ENCODE assay signal across 18 cellular contexts in the genomic region with DNA sequence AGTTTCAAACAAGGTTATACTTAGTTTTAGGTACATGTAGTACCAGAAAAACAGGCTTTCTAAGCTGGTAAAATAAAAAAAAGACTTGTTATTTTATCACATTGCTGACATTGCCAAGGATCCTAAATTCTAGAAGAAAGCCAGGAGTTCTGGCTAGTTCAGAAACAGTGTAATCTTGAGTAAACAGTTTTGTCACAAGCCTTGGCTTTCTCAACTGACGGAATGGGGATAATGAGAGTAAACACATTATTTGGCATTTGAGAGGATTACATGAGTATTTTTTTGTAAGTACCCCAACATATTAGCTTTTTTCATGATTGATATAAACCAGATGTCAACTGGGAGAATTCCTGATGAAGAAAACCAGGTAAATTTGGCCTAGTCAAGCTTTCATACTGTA.
"Had no signal": no experiment of that assay in that cellular context is flagged by ENCODE, and none has a peak within 500 bp of the region (broad histone marks: within the 10 kb centered on the region; RNA-seq: fewer than 3 reads in every experiment).

No MANE protein-coding gene starts in this region.

- H3K4me3 ChIP-seq: coronary artery, lower lobe of right lung, spleen, tibial artery had no signal

- H3K9me3 ChIP-seq: lower lobe of right lung, spleen, tibial artery had no signal

- ATAC-seq: activated CD4-positive, CD25-positive, alpha-beta regulatory T cell treated with anti-CD3 and anti-CD28 coated beads, Interleukin-2, amount 50 U/mL, for 24 hours; activated CD8-positive, alpha-beta T cell treated with anti-CD3 and anti-CD28 coated beads for 36 hours; lower lobe of right lung; naive thymus-derived CD4-positive, alpha-beta T cell; T-cell had no signal

- H3K27ac ChIP-seq: brain microvascular endothelial cell, coronary artery, lower lobe of right lung, spleen, tibial artery, VCaP had no signal

- DNase-seq: activated CD4-positive, alpha-beta T cell treated with anti-CD3 and anti-CD28 coated beads, Interleukin-2, amount 10 ng/mL, durations not matched to agents 7 days and 5 days; activated CD8-positive, alpha-beta T cell treated with anti-CD3 and anti-CD28 coated beads for 36 hours; activated gamma-delta T cell; activated naive CD4-positive, alpha-beta T cell treated with anti-CD3 and anti-CD28 coated beads, Interleukin-2, amount 50 U/mL, for 16 hours; aorta; brain microvascular endothelial cell; lower lobe of right lung; naive thymus-derived CD4-positive, alpha-beta T cell; occipital lobe; retina; spleen; stimulated activated CD4-positive, alpha-beta T cell treated with anti-CD3 and anti-CD28 coated beads, Interleukin-4, amount 100 ng/mL, for 24 hours; stimulated activated naive CD4-positive, alpha-beta T cell treated with Interleukin-2 at 50 U/mL for 16 hours; T-cell; tibial artery had no signal

- H3K4me1 ChIP-seq: lower lobe of right lung, spleen, tibial artery had no signal

- H3K27me3 ChIP-seq: brain microvascular endothelial cell, spleen, tibial artery had no signal

- H3K36me3 ChIP-seq: brain microvascular endothelial cell, lower lobe of right lung, spleen, tibial artery had no signal
